19 cellular contexts compared by ENCODE assay signal in the genomic region with DNA sequence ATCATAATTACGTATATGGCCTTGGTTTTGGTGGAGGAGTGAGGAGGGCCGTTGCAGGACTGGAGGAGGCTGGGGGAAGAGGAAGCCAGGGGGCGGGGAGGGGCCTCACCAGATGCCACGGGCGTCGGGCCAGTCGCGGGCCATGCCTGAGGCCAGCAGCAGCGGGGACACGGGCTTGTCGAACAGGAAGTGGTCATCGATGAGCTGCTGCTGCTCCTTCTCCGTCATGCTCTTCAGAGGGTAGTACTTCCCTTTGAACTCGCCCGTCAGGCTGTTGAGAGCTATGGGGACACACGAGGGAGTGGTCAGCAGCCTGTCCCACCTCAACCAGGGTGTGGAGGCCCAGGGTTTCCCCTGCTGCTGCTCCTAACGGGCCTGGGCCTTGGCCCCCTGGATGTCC. TPM values are rescaled to one million over a fixed set of nuclear protein-coding genes. Genes with fewer than 3 reads are reported as not detected.
DNase-seq lines count a peak whose midpoint lies in the region; ATAC-seq and TF ChIP-seq lines count a peak whose summit lies in the region.
"Had no signal": no experiment of that assay in that cellular context is flagged by ENCODE, and none has a peak within 500 bp of the region (broad histone marks: within the 10 kb centered on the region; RNA-seq: fewer than 3 reads in every experiment).

No MANE protein-coding gene starts in this region.

- no peaks in the 10 kb centered on the region for H3K79me2 ChIP-seq in smooth muscle cell (ENCODE audit: low read depth)

- no peak overlapping the region for H3K4me3 ChIP-seq in NB4 (ENCODE audit: low read depth, low read length)
- H3K4me3 ChIP-seq in endodermal cell (ENCODE audit: low read length) = no peak overlapping the region
- no peak overlapping the region for H3K4me3 ChIP-seq in mesenchymal stem cell (ENCODE audit: insufficient read depth in 1 of 2, low read depth in 1 of 2, low read length in 2 of 2)
- no peak overlapping the region for H3K4me3 ChIP-seq in smooth muscle cell
- H3K4me3 ChIP-seq: MG63 had no signal

- TF ChIP-seq CTCF in NB4 (IDR thresholded peaks at IDR 0.05; ENCODE audit: low read depth, low read length) = no peak
- no peak for TF ChIP-seq CTCF in endodermal cell (conservative IDR thresholded peaks at IDR 0.05)
- no peak for TF ChIP-seq CTCF in smooth muscle cell (IDR thresholded peaks at IDR 0.05; ENCODE audit: borderline replicate concordance, insufficient read depth, poor library complexity, severe bottlenecking)

- no peak overlapping the region for H3K4ac ChIP-seq in mesenchymal stem cell (ENCODE audit: low read depth in 1 of 2, low read length in 2 of 2)

- TF ChIP-seq POLR2A in NB4 (IDR thresholded peaks at IDR 0.05; ENCODE audit: extremely low read depth, insufficient read length) = no peak

- H4K8ac ChIP-seq in mesenchymal stem cell (ENCODE audit: low read length) = no peak overlapping the region

- H3K4me1 Mint-ChIP-seq in endodermal cell = no peaks in the 10 kb centered on the region
- H3K4me1 Mint-ChIP-seq: activated naive CD8-positive, alpha-beta T cell treated with anti-CD3 and anti-CD28 coated beads, Interleukin-2, amount 50 U/mL, for 24 hours; central memory CD8-positive, alpha-beta T cell had no signal

- peaks cover 34% of the 10 kb centered on the region for H3K27me3 ChIP-seq in endodermal cell (ENCODE audit: control insufficient read depth, insufficient read depth, low read length, poor library complexity, severe bottlenecking)
- H3K27me3 ChIP-seq in mesenchymal stem cell (ENCODE audit: control insufficient read depth in 1 of 2, insufficient read depth in 1 of 2, low read length in 2 of 2) = peaks cover 15 to 34% of the 10 kb centered on the region in 2 experiments
- H3K27me3 ChIP-seq in smooth muscle cell (ENCODE audit: low read depth) = peaks cover 28% of the 10 kb centered on the region

- H3K4me1 ChIP-seq in endodermal cell (ENCODE audit: control insufficient read depth, insufficient read depth, low read length) (no peaks in the 10 kb centered on the region), mesenchymal stem cell (ENCODE audit: control insufficient read depth, insufficient read depth, low read depth, low read length) (peaks cover 2% of the 10 kb centered on the region), smooth muscle cell (ENCODE audit: low read depth) (no peaks in the 10 kb centered on the region)

- H3K79me1 ChIP-seq in mesenchymal stem cell (replicated peaks; ENCODE audit: low read length, poor library complexity, severe bottlenecking) = no peaks in the 10 kb centered on the region

- DNase-seq in D341Med (ENCODE audit: low spot score) (peak; percentile 22), NB4 (ENCODE audit: low read depth) (peak; percentile 73), endodermal cell (peak; percentile 55), mesenchymal stem cell (no peak), smooth muscle cell (lab: John Stamatoyannopoulos, UW; ENCODE audit: unreplicated experiment) (no peak), AG08396 (ENCODE audit: low spot score) (no peak), anterior cingulate cortex (lab: John Stamatoyannopoulos, UW) (no peak)
- DNase-seq: activated CD4-positive, alpha-beta T cell treated with anti-CD3 and anti-CD28 coated beads for 48 hours; activated naive CD8-positive, alpha-beta T cell treated with anti-CD3 and anti-CD28 coated beads, Interleukin-2, amount 50 U/mL, for 24 hours; AML-193; kidney; MG63; NCI-H2171 treated with DMSO at 0.1 percent for 48 hours; T-helper 1 cell had no signal

- no peak overlapping the region for H2AK5ac ChIP-seq in mesenchymal stem cell (ENCODE audit: low read length, severe bottlenecking)

- no peaks in the 10 kb centered on the region for H3K9me3 ChIP-seq in endodermal cell (ENCODE audit: control insufficient read depth, low read length)
- H3K9me3 ChIP-seq in mesenchymal stem cell (ENCODE audit: control insufficient read depth, low read length) = no peaks in the 10 kb centered on the region
- no peaks in the 10 kb centered on the region for H3K9me3 ChIP-seq in smooth muscle cell (replicated peaks; ENCODE audit: low read depth)
- H3K9me3 ChIP-seq: MG63 had no signal

- H3K9me3 Mint-ChIP-seq in endodermal cell = no peaks in the 10 kb centered on the region
- H3K9me3 Mint-ChIP-seq: activated naive CD8-positive, alpha-beta T cell treated with anti-CD3 and anti-CD28 coated beads, Interleukin-2, amount 50 U/mL, for 24 hours; central memory CD8-positive, alpha-beta T cell had no signal

- H2BK12ac ChIP-seq in mesenchymal stem cell (ENCODE audit: low read length in 2 of 2) = no peak overlapping the region

- H3K18ac ChIP-seq in mesenchymal stem cell (ENCODE audit: low read depth in 1 of 2, low read length in 2 of 2) = peak overlapping the region in 1 of 2 experiments; percentile 21

- H2BK120ac ChIP-seq in mesenchymal stem cell (ENCODE audit: low read depth, low read length) = no peak overlapping the region

- ATAC-seq in HG03520 (IDR thresholded peaks at IDR 0.05; ENCODE audit: unreplicated experiment) = no peak
- ATAC-seq: activated naive CD8-positive, alpha-beta T cell treated with anti-CD3 and anti-CD28 coated beads, Interleukin-2, amount 50 U/mL, for 24 hours had no signal

- H3K27ac Mint-ChIP-seq in endodermal cell = no peak overlapping the region
- H3K27ac Mint-ChIP-seq: activated naive CD8-positive, alpha-beta T cell treated with anti-CD3 and anti-CD28 coated beads, Interleukin-2, amount 50 U/mL, for 24 hours; progenitor cell of endocrine pancreas had no signal

- H4K91ac ChIP-seq in mesenchymal stem cell (ENCODE audit: low read length) = peak overlapping the region; percentile 50

- H3K27ac ChIP-seq in endodermal cell (ENCODE audit: low read depth, low read length) (no peak overlapping the region), mesenchymal stem cell (ENCODE audit: low read length, poor library complexity, severe bottlenecking) (no peak overlapping the region), smooth muscle cell (ENCODE audit: low read depth) (no peak overlapping the region)

- no peak overlapping the region for H2BK5ac ChIP-seq in mesenchymal stem cell (ENCODE audit: low read depth, low read length, poor library complexity, severe bottlenecking)

- WGBS in endodermal cell (ENCODE audit: insufficient coverage in 1 of 2, insufficient read length in 1 of 2), 2 experiments = 89% methylated on average over 14 to 17 of the region's 17 CpGs
- WGBS in mesenchymal stem cell = 57% methylated on average over 17 of the region's 17 CpGs
- WGBS in smooth muscle cell (ENCODE audit: low lambda C conversion rate) = 66% methylated on average over 14 of the region's 17 CpGs

- H2AFZ ChIP-seq in mesenchymal stem cell (ENCODE audit: low read depth, low read length) (no peak overlapping the region), smooth muscle cell (ENCODE audit: low read depth) (no peak overlapping the region)

- no peaks in the 10 kb centered on the region for H3K36me3 Mint-ChIP-seq in endodermal cell (ENCODE audit: low read depth)

- H3K36me3 ChIP-seq in endodermal cell (ENCODE audit: control insufficient read depth, insufficient read depth, low read length) = no peaks in the 10 kb centered on the region
- no peaks in the 10 kb centered on the region for H3K36me3 ChIP-seq in mesenchymal stem cell (ENCODE audit: control insufficient read depth in 1 of 2, insufficient read depth in 2 of 2, low read depth in 1 of 2, low read length in 2 of 2)
- H3K36me3 ChIP-seq in smooth muscle cell (ENCODE audit: low read depth) = no peaks in the 10 kb centered on the region
- H3K36me3 ChIP-seq: MG63 had no signal

- no peaks in the 10 kb centered on the region for H4K20me1 ChIP-seq in smooth muscle cell (ENCODE audit: low read depth)

- no peaks in the 10 kb centered on the region for H3F3A ChIP-seq in smooth muscle cell (ENCODE audit: low read depth)

- H2BK15ac ChIP-seq in mesenchymal stem cell (ENCODE audit: low read depth, poor library complexity, severe bottlenecking) = no peak overlapping the region

- no peak overlapping the region for H3K14ac ChIP-seq in mesenchymal stem cell (ENCODE audit: low read length in 2 of 2)

- peaks cover 43% of the 10 kb centered on the region for H3K27me3 Mint-ChIP-seq in endodermal cell (ENCODE audit: insufficient read depth)

- no peak overlapping the region for H3K4me2 ChIP-seq in mesenchymal stem cell (ENCODE audit: low read length, poor library complexity, severe bottlenecking)
- no peak overlapping the region for H3K4me2 ChIP-seq in smooth muscle cell

- H3K23ac ChIP-seq in mesenchymal stem cell (ENCODE audit: low read length in 2 of 2) = no peak overlapping the region

- H3K4me3 Mint-ChIP-seq in endodermal cell = no peak overlapping the region
- H3K4me3 Mint-ChIP-seq: activated naive CD8-positive, alpha-beta T cell treated with anti-CD3 and anti-CD28 coated beads, Interleukin-2, amount 50 U/mL, for 24 hours; central memory CD8-positive, alpha-beta T cell had no signal

- H3K9ac ChIP-seq in endodermal cell (ENCODE audit: extremely low read depth, low read length, poor library complexity, severe bottlenecking) (no peak overlapping the region), mesenchymal stem cell (ENCODE audit: low read length) (no peak overlapping the region), smooth muscle cell (ENCODE audit: low read depth) (no peak overlapping the region)

RNA-seq across cellular contexts. Expression of a gene that starts 11.0 kb away (rescaled TPM):
- 1 to 10 TPM; 2.7 to 3.7 TPM for total RNA-seq in endodermal cell
- polyA plus RNA-seq in endodermal cell (2013, experiment 1 of 2) = 0.89 TPM
- 0.70 TPM for polyA plus RNA-seq in endodermal cell (2013, experiment 2 of 2)
- not detected for polyA plus RNA-seq in mesenchymal stem cell (2013, experiment 1 of 2)
- polyA plus RNA-seq in mesenchymal stem cell (2013, experiment 2 of 2) = not detected
- total RNA-seq in smooth muscle cell = not detected in 2 replicates
- polyA plus RNA-seq in smooth muscle cell = 0.31 TPM in 1 of 2 replicates, not detected in the other
- total RNA-seq: glomerular endothelial cell, HT-29, kidney, progenitor cell of endocrine pancreas had no signal

RNA-seq across cellular contexts. Expression of a gene that starts 28.9 kb away (rescaled TPM):
- total RNA-seq in endodermal cell (1 to 10 TPM; 3.6 to 4.8 TPM), smooth muscle cell (2.6 and 6.3 TPM in 2 replicates)
- 0.39 TPM for polyA plus RNA-seq in endodermal cell (2013, experiment 1 of 2)
- polyA plus RNA-seq in endodermal cell (2013, experiment 2 of 2) = 0.62 TPM
- not detected for polyA plus RNA-seq in mesenchymal stem cell (2013, experiment 1 of 2)
- polyA plus RNA-seq in mesenchymal stem cell (2013, experiment 2 of 2) = 0.01 TPM
- 4.8 and 11.2 TPM in 2 replicates for polyA plus RNA-seq in smooth muscle cell
- total RNA-seq: glomerular endothelial cell had no signal

RNA-seq across cellular contexts. Expression of a gene that starts 58.7 kb away (rescaled TPM):
- total RNA-seq in endodermal cell (100 to 1,000 TPM in 1 of 2 donors, 10 to 100 TPM in 1; 87.9 to 105 TPM), smooth muscle cell (12.8 and 13.4 TPM in 2 replicates)
- 62.3 TPM for polyA plus RNA-seq in endodermal cell (2013, experiment 1 of 2)
- polyA plus RNA-seq in endodermal cell (2013, experiment 2 of 2) = 51.6 TPM
- polyA plus RNA-seq in mesenchymal stem cell (2013, experiment 1 of 2) = 33.5 TPM
- 33.3 TPM for polyA plus RNA-seq in mesenchymal stem cell (2013, experiment 2 of 2)
- polyA plus RNA-seq in smooth muscle cell = 5.7 and 14.6 TPM in 2 replicates

Comparison
In these comparisons a context has a peak if more than half of its experiments do, and no peak if none do; other contexts are left out.
1. DNase-seq: peak in D341Med (single experiment), NB4 (single experiment) and endodermal cell (single experiment); none in mesenchymal stem cell (single experiment), smooth muscle cell (single experiment), AG08396 (single experiment) and anterior cingulate cortex (0 of 58).